In the genomic region with DNA sequence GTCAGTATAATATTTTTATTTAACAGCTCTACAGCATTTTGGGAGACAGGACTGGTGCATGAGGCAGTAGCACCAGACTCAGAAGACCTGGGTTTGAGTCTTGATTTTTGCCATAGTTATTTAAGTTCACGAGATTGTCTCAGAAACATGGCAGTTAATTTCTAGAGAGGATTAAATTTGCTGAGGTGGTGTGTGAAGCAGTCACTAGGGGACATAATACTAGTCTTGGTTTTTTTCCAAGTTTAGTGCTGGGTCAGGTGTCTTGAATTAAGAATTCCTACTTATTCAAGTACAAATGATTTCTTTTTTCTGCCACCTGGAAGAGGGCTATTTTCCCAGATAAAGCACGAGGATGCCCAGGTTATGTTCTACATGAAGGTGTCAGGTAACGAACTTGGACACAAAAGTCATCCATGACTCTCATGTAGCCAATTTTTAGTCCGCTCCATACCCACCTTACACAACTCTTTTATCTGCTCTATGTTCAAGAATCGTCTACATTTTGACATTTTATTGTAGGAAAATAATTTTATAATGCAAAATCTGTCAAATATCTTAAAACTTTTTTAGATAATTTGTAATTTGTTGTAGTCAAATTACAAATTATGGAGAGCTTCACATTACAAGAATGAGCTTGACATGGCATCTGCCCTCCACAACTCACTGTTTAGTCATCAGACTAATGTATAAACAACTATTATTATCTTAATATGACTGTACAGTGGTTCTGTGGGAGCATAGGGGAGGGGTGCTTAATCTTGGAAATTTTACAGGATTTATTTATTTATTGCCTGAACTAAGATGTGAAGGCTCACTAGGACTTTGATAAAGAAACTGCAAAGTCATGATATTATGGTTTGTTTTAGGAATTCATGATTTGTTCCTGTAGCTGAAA, we compare ENCODE assay signal across 8 cellular contexts. TPM values are rescaled to one million over a fixed set of nuclear protein-coding genes. Genes with fewer than 3 reads are reported as not detected.
A peak's percentile ranks its signal among the peaks of the same experiment; 100 is the strongest.
DNase-seq lines count a peak whose midpoint lies in the region; ATAC-seq and TF ChIP-seq lines count a peak whose summit lies in the region.

No MANE protein-coding gene starts in this region.

- peak overlapping the region; percentile 94 for H3K4me2 ChIP-seq in OCI-LY3 (ENCODE audit: low read length)

- H2AFZ ChIP-seq in OCI-LY3 (ENCODE audit: low read depth, low read length): no peak overlapping the region

- H3K79me2 ChIP-seq in OCI-LY3 (ENCODE audit: low read length): peaks cover 67% of the 10 kb centered on the region

- peaks cover 34% of the 10 kb centered on the region for H3K36me3 ChIP-seq in OCI-LY3 (replicated peaks; ENCODE audit: low read depth, low read length)
- H3K36me3 ChIP-seq in duodenal mucosa (ENCODE audit: control insufficient read depth in 1 of 2, insufficient read depth in 2 of 2, low read length in 2 of 2): peaks cover 0 to 13% of the 10 kb centered on the region in 2 donors

- DNase-seq in activated T-cell treated with anti-CD3 and anti-CD28 coated beads, Interleukin-2, amount 50 U/mL, for 24 hours: no peak
- no peak for DNase-seq in activated T-cell treated with anti-CD3 and anti-CD28 coated beads, Interleukin-2, amount 50 U/mL, for 48 hours
- no peak for DNase-seq in natural killer cell treated with Interleukin-12 subunit alpha and Interleukin-12 subunit beta and Interleukin-15 and Interleukin-18, amount 100 ng/mL, for 72 hours (ENCODE audit: low spot score)
- no peak for DNase-seq in NCI-H1048 (lab: John Stamatoyannopoulos, UW)
- no peak for DNase-seq in NCI-H1436 treated with DMSO at 0.1 percent for 48 hours (lab: John Stamatoyannopoulos, UW)

- ATAC-seq in natural killer cell treated with Interleukin-12 subunit alpha and Interleukin-12 subunit beta and Interleukin-15 and Interleukin-18, amount 100 ng/mL, for 72 hours: no peak
- ATAC-seq in HG03135 (IDR thresholded peaks at IDR 0.05; ENCODE audit: unreplicated experiment): no peak

- peak overlapping the region; percentile 100 for H3K4me3 Mint-ChIP-seq in activated T-cell treated with anti-CD3 and anti-CD28 coated beads, Interleukin-2, amount 50 U/mL, for 24 hours
- peak overlapping the region; percentile 100 for H3K4me3 Mint-ChIP-seq in natural killer cell treated with Interleukin-12 subunit alpha and Interleukin-12 subunit beta and Interleukin-15 and Interleukin-18, amount 100 ng/mL, for 72 hours

- H3K36me3 Mint-ChIP-seq in activated T-cell treated with anti-CD3 and anti-CD28 coated beads, Interleukin-2, amount 50 U/mL, for 24 hours (ENCODE audit: low read depth): peaks cover 67% of the 10 kb centered on the region
- peaks cover 19% of the 10 kb centered on the region for H3K36me3 Mint-ChIP-seq in natural killer cell treated with Interleukin-12 subunit alpha and Interleukin-12 subunit beta and Interleukin-15 and Interleukin-18, amount 100 ng/mL, for 72 hours

- H3K27me3 ChIP-seq in OCI-LY3 (ENCODE audit: low read depth, low read length): no peaks in the 10 kb centered on the region
- H3K27me3 ChIP-seq in duodenal mucosa (ENCODE audit: control insufficient read depth in 1 of 2, insufficient read depth in 2 of 2, low read length in 2 of 2): no peaks in the 10 kb centered on the region

- H3K4me1 Mint-ChIP-seq in activated T-cell treated with anti-CD3 and anti-CD28 coated beads, Interleukin-2, amount 50 U/mL, for 24 hours (ENCODE audit: low read depth): peaks cover 64% of the 10 kb centered on the region
- peaks cover 34 to 61% of the 10 kb centered on the region in 2 donors for H3K4me1 Mint-ChIP-seq in natural killer cell treated with Interleukin-12 subunit alpha and Interleukin-12 subunit beta and Interleukin-15 and Interleukin-18, amount 100 ng/mL, for 72 hours (ENCODE audit: low read depth in 2 of 2)

- H3K9ac ChIP-seq in OCI-LY3 (ENCODE audit: low read length) (peak overlapping the region; percentile 98), duodenal mucosa (ENCODE audit: low read depth in 1 of 2, low read length in 2 of 2) (peak overlapping the region; percentile 25 to 97)

- no peaks in the 10 kb centered on the region for H3K27me3 Mint-ChIP-seq in activated T-cell treated with anti-CD3 and anti-CD28 coated beads, Interleukin-2, amount 50 U/mL, for 24 hours
- no peaks in the 10 kb centered on the region for H3K27me3 Mint-ChIP-seq in natural killer cell treated with Interleukin-12 subunit alpha and Interleukin-12 subunit beta and Interleukin-15 and Interleukin-18, amount 100 ng/mL, for 72 hours

- no peaks in the 10 kb centered on the region for H3K9me3 Mint-ChIP-seq in activated T-cell treated with anti-CD3 and anti-CD28 coated beads, Interleukin-2, amount 50 U/mL, for 24 hours
- no peaks in the 10 kb centered on the region for H3K9me3 Mint-ChIP-seq in natural killer cell treated with Interleukin-12 subunit alpha and Interleukin-12 subunit beta and Interleukin-15 and Interleukin-18, amount 100 ng/mL, for 72 hours

- H3K27ac ChIP-seq in OCI-LY3 (ENCODE audit: low read length) (peak overlapping the region; percentile 77; the same call in 1 of the 2 replicates), duodenal mucosa (ENCODE audit: low read depth, low read length) (peak overlapping the region; percentile 22)

- H3K4me3 ChIP-seq in OCI-LY3 (ENCODE audit: low read length) (peak overlapping the region; percentile 98), duodenal mucosa (ENCODE audit: low read depth in 1 of 2, low read length in 2 of 2) (peak overlapping the region; percentile 92 to 96)

- peaks cover 59% of the 10 kb centered on the region for H4K20me1 ChIP-seq in OCI-LY3 (ENCODE audit: insufficient read depth, low read length)

- no peaks in the 10 kb centered on the region for H3K9me3 ChIP-seq in OCI-LY3 (ENCODE audit: insufficient read depth, low read length)
- H3K9me3 ChIP-seq in duodenal mucosa (ENCODE audit: control insufficient read depth in 1 of 2, low read length in 2 of 2): no peaks in the 10 kb centered on the region

- peak overlapping the region; percentile 100 for H3K27ac Mint-ChIP-seq in activated T-cell treated with anti-CD3 and anti-CD28 coated beads, Interleukin-2, amount 50 U/mL, for 24 hours
- peak overlapping the region; percentile 99 to 100 for H3K27ac Mint-ChIP-seq in natural killer cell treated with Interleukin-12 subunit alpha and Interleukin-12 subunit beta and Interleukin-15 and Interleukin-18, amount 100 ng/mL, for 72 hours

- no peak for TF ChIP-seq CTCF in OCI-LY3 (IDR thresholded peaks at IDR 0.05; ENCODE audit: low read depth, low read length)

- H3K4me1 ChIP-seq in OCI-LY3 (ENCODE audit: low read length) (peaks cover 14% of the 10 kb centered on the region), duodenal mucosa (ENCODE audit: control insufficient read depth in 1 of 2, insufficient read depth in 2 of 2, low read length in 2 of 2) (peaks cover 25 to 35% of the 10 kb centered on the region in 2 donors)

RNA-seq across cellular contexts. Expression of a gene that starts 1.6 kb away (rescaled TPM):
- 10 to 100 TPM; 72.6 to 74.3 TPM for total RNA-seq in natural killer cell treated with Interleukin-12 subunit alpha and Interleukin-12 subunit beta and Interleukin-15 and Interleukin-18, amount 100 ng/mL, for 72 hours
